In genomic region chr1:91099746-91100621, GRCh38 we compare ENCODE assay signal across 14 cellular contexts.
A peak's percentile ranks its signal among the peaks of the same experiment; 100 is the strongest.
DNase-seq lines count a peak whose midpoint lies in the region; ATAC-seq and TF ChIP-seq lines count a peak whose summit lies in the region.
"Had no signal": no experiment of that assay in that cellular context is flagged by ENCODE, and none has a peak within 500 bp of the region (broad histone marks: within the 10 kb centered on the region; RNA-seq: fewer than 3 reads in every experiment).

No MANE protein-coding gene starts in this region.

- no peak overlapping the region for H3K4me3 Mint-ChIP-seq in activated CD8-positive, alpha-beta T cell treated with anti-CD3 and anti-CD28 coated beads for 36 hours
- no peak overlapping the region for H3K4me3 Mint-ChIP-seq in activated CD8-positive, alpha-beta T cell treated with anti-CD3 and anti-CD28 coated beads, Interleukin-2, amount 10 ng/mL, durations not matched to agents 7 days and 5 days
- H3K4me3 Mint-ChIP-seq in stimulated activated effector memory CD8-positive, alpha-beta T cell treated with anti-CD3 and anti-CD28 coated beads, Interleukin-12 subunit alpha, Interleukin-12 subunit beta, amount 100 ng/mL, for 72 hours: peak overlapping the region; percentile 27
- H3K4me3 Mint-ChIP-seq: neural crest cell; T-helper 1 cell treated with Interleukin-12 subunit alpha and Interleukin-12 subunit beta and Interleukin-4 antibody, amounts not matched to agents 30 μg/mL and 1 μg/mL, for 36 hours had no signal

- TF ChIP-seq CTCF in activated CD8-positive, alpha-beta T cell treated with anti-CD3 and anti-CD28 coated beads for 36 hours (IDR thresholded peaks at IDR 0.05): no peak
- TF ChIP-seq CTCF in breast epithelium (IDR thresholded peaks at IDR 0.05): no peak

- POLR2A ChIA-PET in activated CD8-positive, alpha-beta T cell treated with anti-CD3 and anti-CD28 coated beads for 36 hours (lab: Charles Lee): no interaction called here
- POLR2A ChIA-PET in activated CD8-positive, alpha-beta T cell treated with anti-CD3 and anti-CD28 coated beads, Interleukin-2, amount 10 ng/mL, durations not matched to agents 7 days and 5 days (lab: Charles Lee): no interaction called here

- CTCF ChIA-PET in activated CD8-positive, alpha-beta T cell treated with anti-CD3 and anti-CD28 coated beads for 36 hours (lab: Charles Lee): no interaction called here
- CTCF ChIA-PET in activated CD8-positive, alpha-beta T cell treated with anti-CD3 and anti-CD28 coated beads, Interleukin-2, amount 10 ng/mL, durations not matched to agents 7 days and 5 days (lab: Charles Lee): no interaction called here

- no peak overlapping the region for H3K4me3 ChIP-seq in breast epithelium
- H3K4me3 ChIP-seq: esophagus muscularis mucosa had no signal

- H3K27me3 ChIP-seq in breast epithelium: no peaks in the 10 kb centered on the region
- H3K27me3 ChIP-seq: esophagus muscularis mucosa had no signal

- peak overlapping the region; percentile 39 to 67 for H3K27ac ChIP-seq in breast epithelium
- H3K27ac ChIP-seq: esophagus muscularis mucosa had no signal

- H3K36me3 Mint-ChIP-seq in activated CD8-positive, alpha-beta T cell treated with anti-CD3 and anti-CD28 coated beads for 36 hours (ENCODE audit: low read depth): no peaks in the 10 kb centered on the region
- H3K36me3 Mint-ChIP-seq in activated CD8-positive, alpha-beta T cell treated with anti-CD3 and anti-CD28 coated beads, Interleukin-2, amount 10 ng/mL, durations not matched to agents 7 days and 5 days (ENCODE audit: low read depth): no peaks in the 10 kb centered on the region
- H3K36me3 Mint-ChIP-seq in stimulated activated effector memory CD8-positive, alpha-beta T cell treated with anti-CD3 and anti-CD28 coated beads, Interleukin-12 subunit alpha, Interleukin-12 subunit beta, amount 100 ng/mL, for 72 hours: no peaks in the 10 kb centered on the region

- H3K9me3 Mint-ChIP-seq in activated CD8-positive, alpha-beta T cell treated with anti-CD3 and anti-CD28 coated beads for 36 hours: no peaks in the 10 kb centered on the region
- no peaks in the 10 kb centered on the region for H3K9me3 Mint-ChIP-seq in activated CD8-positive, alpha-beta T cell treated with anti-CD3 and anti-CD28 coated beads, Interleukin-2, amount 10 ng/mL, durations not matched to agents 7 days and 5 days (ENCODE audit: insufficient read depth)
- no peaks in the 10 kb centered on the region for H3K9me3 Mint-ChIP-seq in stimulated activated effector memory CD8-positive, alpha-beta T cell treated with anti-CD3 and anti-CD28 coated beads, Interleukin-12 subunit alpha, Interleukin-12 subunit beta, amount 100 ng/mL, for 72 hours
- H3K9me3 Mint-ChIP-seq: neural crest cell; T-helper 1 cell treated with Interleukin-12 subunit alpha and Interleukin-12 subunit beta and Interleukin-4 antibody, amounts not matched to agents 30 μg/mL and 1 μg/mL, for 36 hours had no signal

- TF ChIP-seq POLR2A in breast epithelium (IDR thresholded peaks at IDR 0.05): no peak

- H3K4me1 Mint-ChIP-seq in activated CD8-positive, alpha-beta T cell treated with anti-CD3 and anti-CD28 coated beads for 36 hours (ENCODE audit: low read depth): peaks cover 10% of the 10 kb centered on the region
- H3K4me1 Mint-ChIP-seq in activated CD8-positive, alpha-beta T cell treated with anti-CD3 and anti-CD28 coated beads, Interleukin-2, amount 10 ng/mL, durations not matched to agents 7 days and 5 days (ENCODE audit: low read depth): peaks cover 9% of the 10 kb centered on the region
- H3K4me1 Mint-ChIP-seq in stimulated activated effector memory CD8-positive, alpha-beta T cell treated with anti-CD3 and anti-CD28 coated beads, Interleukin-12 subunit alpha, Interleukin-12 subunit beta, amount 100 ng/mL, for 72 hours: peaks cover 27% of the 10 kb centered on the region

- peak; percentile 56 for ATAC-seq in activated CD8-positive, alpha-beta T cell treated with anti-CD3 and anti-CD28 coated beads for 36 hours
- ATAC-seq in activated CD8-positive, alpha-beta T cell treated with anti-CD3 and anti-CD28 coated beads, Interleukin-2, amount 10 ng/mL, durations not matched to agents 7 days and 5 days: no peak
- ATAC-seq in HG03565 (IDR thresholded peaks at IDR 0.05; ENCODE audit: unreplicated experiment): peak; percentile 77
- ATAC-seq in stimulated activated effector memory CD8-positive, alpha-beta T cell treated with anti-CD3 and anti-CD28 coated beads, Interleukin-12 subunit alpha, Interleukin-12 subunit beta, amount 100 ng/mL, for 72 hours: peak; percentile 89
- ATAC-seq in GM18867 (IDR thresholded peaks at IDR 0.05; ENCODE audit: unreplicated experiment): no peak
- no peak for ATAC-seq in HG03025 (IDR thresholded peaks at IDR 0.05; ENCODE audit: low FRiP score, unreplicated experiment)

- no peaks in the 10 kb centered on the region for H3K36me3 ChIP-seq in breast epithelium
- H3K36me3 ChIP-seq: esophagus muscularis mucosa had no signal

- H3K27ac Mint-ChIP-seq in activated CD8-positive, alpha-beta T cell treated with anti-CD3 and anti-CD28 coated beads for 36 hours: no peak overlapping the region
- no peak overlapping the region for H3K27ac Mint-ChIP-seq in activated CD8-positive, alpha-beta T cell treated with anti-CD3 and anti-CD28 coated beads, Interleukin-2, amount 10 ng/mL, durations not matched to agents 7 days and 5 days
- H3K27ac Mint-ChIP-seq in stimulated activated effector memory CD8-positive, alpha-beta T cell treated with anti-CD3 and anti-CD28 coated beads, Interleukin-12 subunit alpha, Interleukin-12 subunit beta, amount 100 ng/mL, for 72 hours: no peak overlapping the region
- H3K27ac Mint-ChIP-seq: T-helper 1 cell treated with Interleukin-12 subunit alpha and Interleukin-12 subunit beta and Interleukin-4 antibody, amounts not matched to agents 30 μg/mL and 1 μg/mL, for 36 hours had no signal

- H3K4me1 ChIP-seq in breast epithelium: no peaks in the 10 kb centered on the region

- no peaks in the 10 kb centered on the region for H3K9me3 ChIP-seq in breast epithelium
- H3K9me3 ChIP-seq: esophagus muscularis mucosa had no signal

- peaks cover 5% of the 10 kb centered on the region for H3K27me3 Mint-ChIP-seq in activated CD8-positive, alpha-beta T cell treated with anti-CD3 and anti-CD28 coated beads for 36 hours
- no peaks in the 10 kb centered on the region for H3K27me3 Mint-ChIP-seq in activated CD8-positive, alpha-beta T cell treated with anti-CD3 and anti-CD28 coated beads, Interleukin-2, amount 10 ng/mL, durations not matched to agents 7 days and 5 days (ENCODE audit: low read depth)

- intact Hi-C loops in activated CD8-positive, alpha-beta T cell treated with anti-CD3 and anti-CD28 coated beads for 36 hours (cut with micrococcal nuclease): no loop called here
- intact Hi-C loops in breast epithelium (cut with DNase I; ENCODE audit: low total_unique reads): loop anchor here (10.0 kb wide), 1 partner anchor 495 kb away; no protein-coding TSS in a partner anchor

- peak; percentile 36 for DNase-seq in activated CD8-positive, alpha-beta T cell treated with anti-CD3 and anti-CD28 coated beads for 36 hours
- no peak for DNase-seq in activated CD8-positive, alpha-beta T cell treated with anti-CD3 and anti-CD28 coated beads, Interleukin-2, amount 10 ng/mL, durations not matched to agents 7 days and 5 days
- DNase-seq in breast epithelium (ENCODE audit: low spot score in 2 of 2) (no peak), NCI-H774 (lab: John Stamatoyannopoulos, UW) (no peak)
- DNase-seq in stimulated activated effector memory CD8-positive, alpha-beta T cell treated with anti-CD3 and anti-CD28 coated beads, Interleukin-12 subunit alpha, Interleukin-12 subunit beta, amount 100 ng/mL, for 72 hours (ENCODE audit: low spot score in 2 of 2): peak in 1 of 2 donors; percentile 49
- DNase-seq: activated CD8-positive, alpha-beta memory T cell treated with anti-CD3 and anti-CD28 coated beads, Interleukin-2, amount 50 U/mL, for 4 hours; NCI-H1105; stimulated activated naive CD4-positive, alpha-beta T cell treated with Interleukin-2 at 50 U/mL for 16 hours had no signal

Comparison
In these comparisons a context has a peak if more than half of its experiments do, and no peak if none do; other contexts are left out.
1. ATAC-seq: peak in activated CD8-positive, alpha-beta T cell treated with anti-CD3 and anti-CD28 coated beads for 36 hours (single experiment), HG03565 (single experiment) and stimulated activated effector memory CD8-positive, alpha-beta T cell treated with anti-CD3 and anti-CD28 coated beads, Interleukin-12 subunit alpha, Interleukin-12 subunit beta, amount 100 ng/mL, for 72 hours (single experiment); none in activated CD8-positive, alpha-beta T cell treated with anti-CD3 and anti-CD28 coated beads, Interleukin-2, amount 10 ng/mL, durations not matched to agents 7 days and 5 days (single experiment), GM18867 (single experiment) and HG03025 (single experiment).